Comparison of ENCODE assay signal across 1 cellular context in the genomic region with DNA sequence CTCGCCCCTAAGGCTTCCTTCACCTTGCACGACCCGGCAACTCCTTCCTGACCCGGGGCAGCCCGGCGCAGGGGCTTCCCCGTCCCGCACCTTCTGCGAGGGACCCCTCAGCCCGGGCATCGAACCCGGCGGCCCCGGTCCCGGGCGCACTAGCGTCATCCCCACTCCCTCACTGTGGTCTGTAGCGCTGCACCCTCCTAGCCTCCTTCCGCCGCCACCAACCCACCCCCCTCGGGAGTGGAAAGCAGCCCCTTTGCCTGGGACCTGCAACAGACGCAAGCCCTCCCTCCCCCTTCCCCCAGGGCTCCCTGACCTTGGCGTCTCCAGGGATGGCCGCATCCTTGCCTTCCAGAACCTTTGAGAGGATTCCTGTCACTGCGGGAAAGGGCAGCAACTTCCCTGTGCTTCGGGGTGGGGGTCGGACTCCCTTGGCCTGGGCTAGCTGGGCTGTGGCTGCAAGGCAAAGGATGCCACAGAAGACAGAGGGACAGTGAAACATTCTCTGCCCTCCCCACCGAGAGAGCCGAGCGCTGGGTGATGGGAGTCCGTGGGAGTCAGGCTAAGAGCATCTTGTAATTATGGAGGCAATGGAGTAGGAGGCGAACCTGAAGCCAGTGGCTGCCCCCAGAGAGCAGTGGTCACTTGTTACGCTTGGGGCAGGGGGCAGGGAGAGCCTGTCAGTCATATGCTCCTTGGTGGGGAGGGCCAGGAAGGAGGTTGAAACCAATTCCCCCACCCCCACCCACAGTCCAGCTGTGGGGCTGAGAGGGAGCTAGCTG.
A peak's percentile ranks its signal among the peaks of the same experiment; 100 is the strongest.
TF ChIP-seq lines count a peak whose summit lies in the region.

No MANE protein-coding gene starts in this region.

TF ChIP-seq in HEK293, 187 proteins besides CTCF, POLR2A, EP300 and RAD21 (continued from another document):
- TF ChIP-seq, protein P1, sequence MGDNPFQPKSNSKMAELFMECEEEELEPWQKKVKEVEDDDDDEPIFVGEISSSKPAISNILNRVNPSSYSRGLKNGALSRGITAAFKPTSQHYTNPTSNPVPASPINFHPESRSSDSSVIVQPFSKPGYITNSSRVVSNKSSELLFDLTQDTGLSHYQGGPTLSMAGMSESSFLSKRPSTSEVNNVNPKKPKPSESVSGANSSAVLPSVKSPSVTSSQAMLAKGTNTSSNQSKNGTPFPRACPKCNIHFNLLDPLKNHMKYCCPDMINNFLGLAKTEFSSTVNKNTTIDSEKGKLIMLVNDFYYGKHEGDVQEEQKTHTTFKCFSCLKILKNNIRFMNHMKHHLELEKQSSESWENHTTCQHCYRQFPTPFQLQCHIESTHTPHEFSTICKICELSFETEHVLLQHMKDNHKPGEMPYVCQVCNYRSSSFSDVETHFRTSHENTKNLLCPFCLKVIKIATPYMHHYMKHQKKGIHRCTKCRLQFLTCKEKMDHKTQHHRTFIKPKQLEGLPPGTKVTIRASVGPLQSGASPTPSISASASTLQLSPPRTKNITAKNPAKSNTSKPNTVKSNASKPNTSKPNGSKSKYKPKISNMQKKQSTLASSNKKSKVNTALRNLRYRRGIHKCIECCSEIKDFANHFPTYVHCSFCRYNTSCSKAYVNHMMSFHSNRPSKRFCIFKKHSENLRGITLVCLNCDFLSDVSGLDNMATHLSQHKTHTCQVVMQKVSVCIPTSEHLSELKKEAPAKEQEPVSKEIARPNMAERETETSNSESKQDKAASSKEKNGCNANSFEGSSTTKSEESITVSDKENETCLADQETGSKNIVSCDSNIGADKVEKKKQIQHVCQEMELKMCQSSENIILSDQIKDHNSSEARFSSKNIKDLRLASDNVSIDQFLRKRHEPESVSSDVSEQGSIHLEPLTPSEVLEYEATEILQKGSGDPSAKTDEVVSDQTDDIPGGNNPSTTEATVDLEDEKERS (tag by site-specific recombination; IDR thresholded peaks at IDR 0.05): no peak
- TF ChIP-seq ZNF16 (tag by site-specific recombination; IDR thresholded peaks at IDR 0.05; ENCODE audit: low read depth) (no peak), HOXA7 (CRISPR knock-in tag; IDR thresholded peaks at IDR 0.05; ENCODE audit: borderline replicate concordance) (no peak), YY2 (tag by site-specific recombination; IDR thresholded peaks at IDR 0.05) (no peak), ZFHX2 (tag by site-specific recombination; conservative IDR thresholded peaks at IDR 0.05) (peak; percentile 77), ZNF555 (tag by site-specific recombination; conservative IDR thresholded peaks at IDR 0.05) (no peak), EGR2 (tag by site-specific recombination; IDR thresholded peaks at IDR 0.05; ENCODE audit: low read depth) (peak; percentile 76), ZNF670 (tag by site-specific recombination; IDR thresholded peaks at IDR 0.05; ENCODE audit: low read depth) (no peak), ZNF146 (tag by site-specific recombination; IDR thresholded peaks at IDR 0.05) (no peak), SCRT2 (tag by site-specific recombination; IDR thresholded peaks at IDR 0.05) (peak; percentile 79), ZNF37A (tag by site-specific recombination; IDR thresholded peaks at IDR 0.05) (no peak), ZBTB17 (tag by site-specific recombination; IDR thresholded peaks at IDR 0.05) (peak; percentile 76; the same call in 1 of the 2 replicates), ZNF701 (tag by site-specific recombination; IDR thresholded peaks at IDR 0.05) (no peak), KLF9 (tag by site-specific recombination; IDR thresholded peaks at IDR 0.05; ENCODE audit: low read depth) (0 out of 2 replicates have a peak, but pooled peaks have one; percentile 19), ZNF830 (tag by site-specific recombination; IDR thresholded peaks at IDR 0.05; ENCODE audit: low read depth) (no peak), KLF8 (tag by site-specific recombination; IDR thresholded peaks at IDR 0.05) (no peak), KLF7 (tag by site-specific recombination; IDR thresholded peaks at IDR 0.05; ENCODE audit: borderline replicate concordance) (no peak)
- TF ChIP-seq, protein P2, sequence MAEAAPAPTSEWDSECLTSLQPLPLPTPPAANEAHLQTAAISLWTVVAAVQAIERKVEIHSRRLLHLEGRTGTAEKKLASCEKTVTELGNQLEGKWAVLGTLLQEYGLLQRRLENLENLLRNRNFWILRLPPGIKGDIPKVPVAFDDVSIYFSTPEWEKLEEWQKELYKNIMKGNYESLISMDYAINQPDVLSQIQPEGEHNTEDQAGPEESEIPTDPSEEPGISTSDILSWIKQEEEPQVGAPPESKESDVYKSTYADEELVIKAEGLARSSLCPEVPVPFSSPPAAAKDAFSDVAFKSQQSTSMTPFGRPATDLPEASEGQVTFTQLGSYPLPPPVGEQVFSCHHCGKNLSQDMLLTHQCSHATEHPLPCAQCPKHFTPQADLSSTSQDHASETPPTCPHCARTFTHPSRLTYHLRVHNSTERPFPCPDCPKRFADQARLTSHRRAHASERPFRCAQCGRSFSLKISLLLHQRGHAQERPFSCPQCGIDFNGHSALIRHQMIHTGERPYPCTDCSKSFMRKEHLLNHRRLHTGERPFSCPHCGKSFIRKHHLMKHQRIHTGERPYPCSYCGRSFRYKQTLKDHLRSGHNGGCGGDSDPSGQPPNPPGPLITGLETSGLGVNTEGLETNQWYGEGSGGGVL (tag by site-specific recombination; IDR thresholded peaks at IDR 0.05): peak; percentile 79
- TF ChIP-seq, protein P3, sequence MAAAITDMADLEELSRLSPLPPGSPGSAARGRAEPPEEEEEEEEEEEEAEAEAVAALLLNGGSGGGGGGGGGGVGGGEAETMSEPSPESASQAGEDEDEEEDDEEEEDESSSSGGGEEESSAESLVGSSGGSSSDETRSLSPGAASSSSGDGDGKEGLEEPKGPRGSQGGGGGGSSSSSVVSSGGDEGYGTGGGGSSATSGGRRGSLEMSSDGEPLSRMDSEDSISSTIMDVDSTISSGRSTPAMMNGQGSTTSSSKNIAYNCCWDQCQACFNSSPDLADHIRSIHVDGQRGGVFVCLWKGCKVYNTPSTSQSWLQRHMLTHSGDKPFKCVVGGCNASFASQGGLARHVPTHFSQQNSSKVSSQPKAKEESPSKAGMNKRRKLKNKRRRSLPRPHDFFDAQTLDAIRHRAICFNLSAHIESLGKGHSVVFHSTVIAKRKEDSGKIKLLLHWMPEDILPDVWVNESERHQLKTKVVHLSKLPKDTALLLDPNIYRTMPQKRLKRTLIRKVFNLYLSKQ (tag by site-specific recombination; IDR thresholded peaks at IDR 0.05; ENCODE audit: borderline replicate concordance): no peak
